Comparison of ENCODE assay signal across 18 cellular contexts in the genomic region with DNA sequence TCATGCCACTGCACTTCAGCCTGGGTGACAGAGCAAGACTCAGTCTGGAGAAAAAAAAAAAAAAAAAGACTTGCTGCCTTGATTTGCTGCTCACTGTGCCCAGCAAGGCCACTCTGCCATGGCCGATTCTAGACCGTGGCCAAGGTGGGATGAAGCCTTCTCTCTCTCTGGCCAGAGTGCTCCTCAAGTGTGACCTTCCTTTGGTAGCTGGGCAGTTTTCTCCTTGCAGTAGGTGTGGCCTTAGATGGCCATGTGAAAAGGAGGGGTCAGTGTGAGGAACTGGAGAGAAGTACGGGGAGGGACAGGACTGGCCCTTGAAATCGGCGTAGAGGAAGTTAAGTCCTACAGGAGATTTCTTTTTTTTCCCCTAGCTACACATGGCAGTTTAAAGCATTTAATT.
DNase-seq lines count a peak whose midpoint lies in the region; ATAC-seq and TF ChIP-seq lines count a peak whose summit lies in the region.
"Had no signal": no experiment of that assay in that cellular context is flagged by ENCODE, and none has a peak within 500 bp of the region (broad histone marks: within the 10 kb centered on the region; RNA-seq: fewer than 3 reads in every experiment).

No MANE protein-coding gene starts in this region.

- H3K9me3 Mint-ChIP-seq in WTC11: no peaks in the 10 kb centered on the region
- H3K9me3 Mint-ChIP-seq in stimulated activated memory B cell treated with anti-CD40 and anti-IgM and Interleukin-4, amounts not matched to agents 10 μg/mL and 1 μg/mL and 100 μg/mL, for 72 hours: no peaks in the 10 kb centered on the region
- no peaks in the 10 kb centered on the region for H3K9me3 Mint-ChIP-seq in nephron progenitor cell
- H3K9me3 Mint-ChIP-seq: natural killer cell had no signal

- H3K9me3 ChIP-seq in right atrium auricular region (no peaks in the 10 kb centered on the region), left lung (no peaks in the 10 kb centered on the region), MG63 (no peaks in the 10 kb centered on the region)
- H3K9me3 ChIP-seq: ascending aorta, stomach, vagina had no signal

- ATAC-seq in Right ventricle myocardium inferior: peak; percentile 38
- peak; percentile 39; the same call in 1 of the 2 replicates for ATAC-seq in WTC11
- ATAC-seq in left lung: peak; percentile 96
- ATAC-seq in stimulated activated memory B cell treated with anti-CD40 and anti-IgM and Interleukin-4, amounts not matched to agents 10 μg/mL and 1 μg/mL and 100 μg/mL, for 72 hours: no peak
- no peak for ATAC-seq in HG03354 (IDR thresholded peaks at IDR 0.05; ENCODE audit: poor library complexity, severe bottlenecking, unreplicated experiment)
- ATAC-seq: natural killer cell had no signal

- H3K27me3 Mint-ChIP-seq in WTC11 (ENCODE audit: low read depth): no peaks in the 10 kb centered on the region
- H3K27me3 Mint-ChIP-seq in stimulated activated memory B cell treated with anti-CD40 and anti-IgM and Interleukin-4, amounts not matched to agents 10 μg/mL and 1 μg/mL and 100 μg/mL, for 72 hours: no peaks in the 10 kb centered on the region
- H3K27me3 Mint-ChIP-seq in nephron progenitor cell (ENCODE audit: low read depth, poor library complexity): no peaks in the 10 kb centered on the region

- H3K4me3 ChIP-seq in right atrium auricular region (no peak overlapping the region), left lung (no peak overlapping the region), MG63 (no peak overlapping the region)
- H3K4me3 ChIP-seq: ascending aorta, stomach, vagina had no signal

- no peak overlapping the region for H3K4me3 Mint-ChIP-seq in WTC11
- H3K4me3 Mint-ChIP-seq in stimulated activated memory B cell treated with anti-CD40 and anti-IgM and Interleukin-4, amounts not matched to agents 10 μg/mL and 1 μg/mL and 100 μg/mL, for 72 hours: no peak overlapping the region
- no peak overlapping the region for H3K4me3 Mint-ChIP-seq in nephron progenitor cell
- H3K4me3 Mint-ChIP-seq: natural killer cell had no signal

- TF ChIP-seq CTCF in right atrium auricular region (IDR thresholded peaks at IDR 0.05) (no peak), WTC11 (IDR thresholded peaks at IDR 0.05) (no peak), left lung (IDR thresholded peaks at IDR 0.05) (no peak), nephron progenitor cell (IDR thresholded peaks at IDR 0.05) (no peak)

- H3K27ac ChIP-seq in right atrium auricular region: no peak overlapping the region
- no peak overlapping the region for H3K27ac ChIP-seq in left lung
- H3K27ac ChIP-seq: ascending aorta, stomach, vagina had no signal

- no peaks in the 10 kb centered on the region for H3K36me3 Mint-ChIP-seq in WTC11
- H3K36me3 Mint-ChIP-seq in stimulated activated memory B cell treated with anti-CD40 and anti-IgM and Interleukin-4, amounts not matched to agents 10 μg/mL and 1 μg/mL and 100 μg/mL, for 72 hours: no peaks in the 10 kb centered on the region
- peaks cover under 1% of the 10 kb centered on the region for H3K36me3 Mint-ChIP-seq in nephron progenitor cell (ENCODE audit: low read depth)
- H3K36me3 Mint-ChIP-seq: natural killer cell had no signal

- POLR2A ChIA-PET in WTC11 (lab: Charles Lee): interaction anchor here (0.6 to 0.7 kb wide), 2 partner anchors 20 to 173 kb away, joined by 3 to 4 read pairs; no protein-coding TSS in a partner anchor

- H3K27me3 ChIP-seq in right atrium auricular region: no peaks in the 10 kb centered on the region
- no peaks in the 10 kb centered on the region for H3K27me3 ChIP-seq in left lung
- no peaks in the 10 kb centered on the region for H3K27me3 ChIP-seq in MG63
- H3K27me3 ChIP-seq: ascending aorta, stomach, vagina had no signal

- no peak for DNase-seq in Right ventricle myocardium inferior (ENCODE audit: missing footprints)
- DNase-seq in right atrium auricular region (ENCODE audit: low spot score): no peak
- DNase-seq in WTC11 (ENCODE audit: low spot score): no peak
- peak in 1 of 2 donors; percentile 52 for DNase-seq in left lung
- no peak for DNase-seq in MG63
- DNase-seq in nephron progenitor cell: no peak
- DNase-seq: activated effector memory CD4-positive, alpha-beta T cell treated with Interleukin-2 at 50 U/mL for 16 hours; COR-L47; MM.1S; natural killer cell; NCI-H2227 treated with DMSO at 0.1 percent for 48 hours; stimulated activated CD4-positive, alpha-beta T cell treated with anti-CD3 and anti-CD28 coated beads, Interleukin-15, amount 100 ng/mL, for 24 hours; stomach; T-helper 1 cell had no signal

- peaks cover 0 to 26% of the 10 kb centered on the region in 2 donors for H3K4me1 ChIP-seq in right atrium auricular region
- H3K4me1 ChIP-seq in left lung: peaks cover 5 to 15% of the 10 kb centered on the region in 2 donors

- CTCF ChIA-PET in WTC11 (lab: Charles Lee): no interaction called here

- peak overlapping the region; percentile 61 for H3K27ac Mint-ChIP-seq in WTC11
- peak overlapping the region; percentile 63 for H3K27ac Mint-ChIP-seq in stimulated activated memory B cell treated with anti-CD40 and anti-IgM and Interleukin-4, amounts not matched to agents 10 μg/mL and 1 μg/mL and 100 μg/mL, for 72 hours
- H3K27ac Mint-ChIP-seq in nephron progenitor cell: no peak overlapping the region
- H3K27ac Mint-ChIP-seq: natural killer cell had no signal

- H3K36me3 ChIP-seq in right atrium auricular region: no peaks in the 10 kb centered on the region
- H3K36me3 ChIP-seq in left lung: no peaks in the 10 kb centered on the region
- H3K36me3 ChIP-seq in MG63: no peaks in the 10 kb centered on the region
- H3K36me3 ChIP-seq: ascending aorta, stomach, vagina had no signal

- H3K4me1 Mint-ChIP-seq in WTC11 (peaks cover 36% of the 10 kb centered on the region), nephron progenitor cell (peaks cover 46% of the 10 kb centered on the region)
- peaks cover 29% of the 10 kb centered on the region for H3K4me1 Mint-ChIP-seq in stimulated activated memory B cell treated with anti-CD40 and anti-IgM and Interleukin-4, amounts not matched to agents 10 μg/mL and 1 μg/mL and 100 μg/mL, for 72 hours

- intact Hi-C loops in Right ventricle myocardium inferior (cut with DNase I): no loop called here
- intact Hi-C loops in left lung (cut with DNase I): no loop called here

TF ChIP-seq in WTC11, 78 proteins besides CTCF, POLR2A, EP300 and RAD21 (continues in another document):
- no peak for TF ChIP-seq FOXP1 (CRISPR knock-in tag; IDR thresholded peaks at IDR 0.05; ENCODE audit: borderline replicate concordance)
- TF ChIP-seq, protein P1, sequence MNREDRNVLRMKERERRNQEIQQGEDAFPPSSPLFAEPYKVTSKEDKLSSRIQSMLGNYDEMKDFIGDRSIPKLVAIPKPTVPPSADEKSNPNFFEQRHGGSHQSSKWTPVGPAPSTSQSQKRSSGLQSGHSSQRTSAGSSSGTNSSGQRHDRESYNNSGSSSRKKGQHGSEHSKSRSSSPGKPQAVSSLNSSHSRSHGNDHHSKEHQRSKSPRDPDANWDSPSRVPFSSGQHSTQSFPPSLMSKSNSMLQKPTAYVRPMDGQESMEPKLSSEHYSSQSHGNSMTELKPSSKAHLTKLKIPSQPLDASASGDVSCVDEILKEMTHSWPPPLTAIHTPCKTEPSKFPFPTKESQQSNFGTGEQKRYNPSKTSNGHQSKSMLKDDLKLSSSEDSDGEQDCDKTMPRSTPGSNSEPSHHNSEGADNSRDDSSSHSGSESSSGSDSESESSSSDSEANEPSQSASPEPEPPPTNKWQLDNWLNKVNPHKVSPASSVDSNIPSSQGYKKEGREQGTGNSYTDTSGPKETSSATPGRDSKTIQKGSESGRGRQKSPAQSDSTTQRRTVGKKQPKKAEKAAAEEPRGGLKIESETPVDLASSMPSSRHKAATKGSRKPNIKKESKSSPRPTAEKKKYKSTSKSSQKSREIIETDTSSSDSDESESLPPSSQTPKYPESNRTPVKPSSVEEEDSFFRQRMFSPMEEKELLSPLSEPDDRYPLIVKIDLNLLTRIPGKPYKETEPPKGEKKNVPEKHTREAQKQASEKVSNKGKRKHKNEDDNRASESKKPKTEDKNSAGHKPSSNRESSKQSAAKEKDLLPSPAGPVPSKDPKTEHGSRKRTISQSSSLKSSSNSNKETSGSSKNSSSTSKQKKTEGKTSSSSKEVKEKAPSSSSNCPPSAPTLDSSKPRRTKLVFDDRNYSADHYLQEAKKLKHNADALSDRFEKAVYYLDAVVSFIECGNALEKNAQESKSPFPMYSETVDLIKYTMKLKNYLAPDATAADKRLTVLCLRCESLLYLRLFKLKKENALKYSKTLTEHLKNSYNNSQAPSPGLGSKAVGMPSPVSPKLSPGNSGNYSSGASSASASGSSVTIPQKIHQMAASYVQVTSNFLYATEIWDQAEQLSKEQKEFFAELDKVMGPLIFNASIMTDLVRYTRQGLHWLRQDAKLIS (CRISPR knock-in tag; IDR thresholded peaks at IDR 0.05; ENCODE audit: borderline replicate concordance): no peak
- TF ChIP-seq, protein P2, sequence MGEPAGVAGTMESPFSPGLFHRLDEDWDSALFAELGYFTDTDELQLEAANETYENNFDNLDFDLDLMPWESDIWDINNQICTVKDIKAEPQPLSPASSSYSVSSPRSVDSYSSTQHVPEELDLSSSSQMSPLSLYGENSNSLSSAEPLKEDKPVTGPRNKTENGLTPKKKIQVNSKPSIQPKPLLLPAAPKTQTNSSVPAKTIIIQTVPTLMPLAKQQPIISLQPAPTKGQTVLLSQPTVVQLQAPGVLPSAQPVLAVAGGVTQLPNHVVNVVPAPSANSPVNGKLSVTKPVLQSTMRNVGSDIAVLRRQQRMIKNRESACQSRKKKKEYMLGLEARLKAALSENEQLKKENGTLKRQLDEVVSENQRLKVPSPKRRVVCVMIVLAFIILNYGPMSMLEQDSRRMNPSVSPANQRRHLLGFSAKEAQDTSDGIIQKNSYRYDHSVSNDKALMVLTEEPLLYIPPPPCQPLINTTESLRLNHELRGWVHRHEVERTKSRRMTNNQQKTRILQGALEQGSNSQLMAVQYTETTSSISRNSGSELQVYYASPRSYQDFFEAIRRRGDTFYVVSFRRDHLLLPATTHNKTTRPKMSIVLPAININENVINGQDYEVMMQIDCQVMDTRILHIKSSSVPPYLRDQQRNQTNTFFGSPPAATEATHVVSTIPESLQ (CRISPR knock-in tag; IDR thresholded peaks at IDR 0.05): no peak
- TF ChIP-seq IRF2 (CRISPR knock-in tag; IDR thresholded peaks at IDR 0.05; ENCODE audit: borderline replicate concordance, low read depth): no peak
- TF ChIP-seq, protein P3, sequence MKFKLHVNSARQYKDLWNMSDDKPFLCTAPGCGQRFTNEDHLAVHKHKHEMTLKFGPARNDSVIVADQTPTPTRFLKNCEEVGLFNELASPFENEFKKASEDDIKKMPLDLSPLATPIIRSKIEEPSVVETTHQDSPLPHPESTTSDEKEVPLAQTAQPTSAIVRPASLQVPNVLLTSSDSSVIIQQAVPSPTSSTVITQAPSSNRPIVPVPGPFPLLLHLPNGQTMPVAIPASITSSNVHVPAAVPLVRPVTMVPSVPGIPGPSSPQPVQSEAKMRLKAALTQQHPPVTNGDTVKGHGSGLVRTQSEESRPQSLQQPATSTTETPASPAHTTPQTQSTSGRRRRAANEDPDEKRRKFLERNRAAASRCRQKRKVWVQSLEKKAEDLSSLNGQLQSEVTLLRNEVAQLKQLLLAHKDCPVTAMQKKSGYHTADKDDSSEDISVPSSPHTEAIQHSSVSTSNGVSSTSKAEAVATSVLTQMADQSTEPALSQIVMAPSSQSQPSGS (CRISPR knock-in tag; IDR thresholded peaks at IDR 0.05; ENCODE audit: borderline replicate concordance, low read depth): no peak
- no peak for TF ChIP-seq CREM (CRISPR knock-in tag; IDR thresholded peaks at IDR 0.05)

Comparison
In these comparisons a context has a peak if more than half of its experiments do, and no peak if none do; other contexts are left out.
1. ATAC-seq: peak in Right ventricle myocardium inferior (single experiment), WTC11 (single experiment) and left lung (single experiment); none in stimulated activated memory B cell treated with anti-CD40 and anti-IgM and Interleukin-4, amounts not matched to agents 10 μg/mL and 1 μg/mL and 100 μg/mL, for 72 hours (single experiment) and HG03354 (single experiment).